In the genomic region with DNA sequence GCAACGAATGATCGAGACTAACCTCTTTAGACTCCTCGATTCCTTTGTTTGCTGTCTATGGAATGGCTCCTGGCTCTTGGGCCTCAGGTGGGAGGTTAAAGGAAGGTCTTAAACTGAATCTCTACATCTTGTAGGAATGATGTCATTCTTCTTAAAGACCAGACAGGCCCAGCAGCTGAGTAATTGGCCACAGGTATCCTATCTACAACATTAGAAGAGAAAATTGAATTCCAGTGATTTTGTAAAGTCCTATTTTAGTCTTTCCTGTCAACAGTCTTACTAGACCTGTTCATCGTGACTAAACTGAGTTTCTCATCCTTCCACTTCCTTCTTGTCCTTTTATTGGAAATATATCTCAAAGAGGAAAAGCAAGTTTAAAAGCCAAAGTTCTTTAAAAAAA, we compare ENCODE assay signal across 17 cellular contexts.
A peak's percentile ranks its signal among the peaks of the same experiment; 100 is the strongest.
DNase-seq lines count a peak whose midpoint lies in the region; ATAC-seq, FAIRE-seq and TF ChIP-seq lines count a peak whose summit lies in the region.
"Had no signal": no experiment of that assay in that cellular context is flagged by ENCODE, and none has a peak within 500 bp of the region (broad histone marks: within the 10 kb centered on the region; RNA-seq: fewer than 3 reads in every experiment).

No MANE protein-coding gene starts in this region.

- no peak overlapping the region for H3K4me3 Mint-ChIP-seq in GM23338
- H3K4me3 Mint-ChIP-seq: B cell; CD8-positive, alpha-beta T cell; H9 had no signal

- no peaks in the 10 kb centered on the region for H4K20me1 ChIP-seq in GM23338 (replicated peaks; ENCODE audit: insufficient read depth)
- H4K20me1 ChIP-seq: BLaER1 treated with 17β-estradiol and CSF1 and Interleukin-3, amounts not matched to agents 10 nM and 100 nM had no signal

- H3K27ac ChIP-seq in GM23338 (ENCODE audit: low read depth) = peak overlapping the region; percentile 24; the same call in 1 of the 2 replicates
- peak overlapping the region; percentile 26 for H3K27ac ChIP-seq in RWPE2 (ENCODE audit: poor library complexity, severe bottlenecking)
- peak overlapping the region; percentile 54 for H3K27ac ChIP-seq in epithelial cell of prostate
- H3K27ac ChIP-seq in pancreas = no peak overlapping the region
- H3K27ac ChIP-seq: BLaER1 treated with 17β-estradiol and CSF1 and Interleukin-3, amounts not matched to agents 10 nM and 100 nM had no signal

- no peaks in the 10 kb centered on the region for H3F3A ChIP-seq in GM23338 (replicated peaks; ENCODE audit: low read depth)

- H3K4me1 ChIP-seq in GM23338 (ENCODE audit: insufficient read depth) = peaks cover 26% of the 10 kb centered on the region
- no peaks in the 10 kb centered on the region for H3K4me1 ChIP-seq in RWPE2 (ENCODE audit: insufficient read depth, poor library complexity, severe bottlenecking)
- no peaks in the 10 kb centered on the region for H3K4me1 ChIP-seq in pancreas

- H3K27ac Mint-ChIP-seq in GM23338 = no peak overlapping the region
- H3K27ac Mint-ChIP-seq: B cell; CD8-positive, alpha-beta T cell had no signal

- ATAC-seq in GM23338 = no peak
- ATAC-seq in RWPE2 (ENCODE audit: low read depth) = peak; percentile 46; the same call in 2 of the 3 replicates
- no peak for ATAC-seq in pancreas
- ATAC-seq: CD8-positive, alpha-beta T cell had no signal

- peaks cover 35% of the 10 kb centered on the region for H3K4me1 Mint-ChIP-seq in GM23338
- H3K4me1 Mint-ChIP-seq: B cell had no signal

- H3K79me2 ChIP-seq in GM23338 (replicated peaks; ENCODE audit: insufficient read depth) = no peaks in the 10 kb centered on the region

- intact Hi-C loops in pancreas (cut with DNase I) = no loop called here

- WGBS in pancreas, 2 donors = 95 to 96% methylated on average over 4 of the region's 4 CpGs

- no peaks in the 10 kb centered on the region for H3K9me2 ChIP-seq in GM23338 (ENCODE audit: insufficient read depth)

- H3K27me3 Mint-ChIP-seq in GM23338 (ENCODE audit: insufficient read depth, low read depth, poor library complexity) = peaks cover 1% of the 10 kb centered on the region
- H3K27me3 Mint-ChIP-seq: B cell had no signal

- peak overlapping the region; percentile 25; the same call in 1 of the 2 replicates for H3K4me2 ChIP-seq in GM23338
- H3K4me2 ChIP-seq: BLaER1 treated with 17β-estradiol and CSF1 and Interleukin-3, amounts not matched to agents 10 nM and 100 nM had no signal

- peaks cover 17% of the 10 kb centered on the region; the same call in 1 of the 2 replicates for H3K36me3 ChIP-seq in GM23338 (ENCODE audit: insufficient read depth)
- peaks cover 80% of the 10 kb centered on the region for H3K36me3 ChIP-seq in RWPE2 (ENCODE audit: low read depth)
- peaks cover 5 to 62% (median 11%) of the 10 kb centered on the region in 3 donors for H3K36me3 ChIP-seq in pancreas

- no peak for FAIRE-seq in pancreas (lab: Jason Lieb, UNC)
- FAIRE-seq: H1 had no signal

- DNase-seq in GM23338 (ENCODE audit: low spot score) = no peak
- no peak for DNase-seq in RWPE2 (ENCODE audit: low spot score)
- no peak for DNase-seq in epithelial cell of prostate (ENCODE audit: low read depth, low spot score)
- peak; percentile 72 for DNase-seq in kidney tubule cell (ENCODE audit: low spot score)
- no peak for DNase-seq in NCI-H2227 treated with DMSO at 0.1 percent for 48 hours (lab: John Stamatoyannopoulos, UW)
- DNase-seq in germinal center (ENCODE audit: low spot score) = no peak
- no peak for DNase-seq in pancreas
- no peak for DNase-seq in NCI-H1417 (lab: John Stamatoyannopoulos, UW)
- DNase-seq: 8988T; Calu3; CD8-positive, alpha-beta T cell; DMS79 treated with DMSO at 0.1 percent for 48 hours; GF-D8; H9 had no signal

- no peak for TF ChIP-seq CTCF in GM23338 (conservative IDR thresholded peaks at IDR 0.05; ENCODE audit: low read depth in 2 of 2)
- no peak for TF ChIP-seq CTCF in RWPE2 (IDR thresholded peaks at IDR 0.05; ENCODE audit: poor library complexity, severe bottlenecking)
- no peak for TF ChIP-seq CTCF in pancreas (IDR thresholded peaks at IDR 0.05)

- no peak overlapping the region for H2AFZ ChIP-seq in GM23338

- H3K4me3 ChIP-seq in GM23338 (no peak overlapping the region), RWPE2 (ENCODE audit: severe bottlenecking) (no peak overlapping the region), pancreas (no peak overlapping the region)
- H3K4me3 ChIP-seq: BLaER1 treated with 17β-estradiol and CSF1 and Interleukin-3, amounts not matched to agents 10 nM and 100 nM had no signal

- H3K27me3 ChIP-seq in GM23338 (ENCODE audit: insufficient read depth) (no peaks in the 10 kb centered on the region), RWPE2 (ENCODE audit: insufficient read depth, poor library complexity, severe bottlenecking) (no peaks in the 10 kb centered on the region), pancreas (no peaks in the 10 kb centered on the region)
- H3K27me3 ChIP-seq: BLaER1 treated with 17β-estradiol and CSF1 and Interleukin-3, amounts not matched to agents 10 nM and 100 nM had no signal

- peaks cover 57% of the 10 kb centered on the region; the same call in 2 of the 3 replicates for H3K36me3 Mint-ChIP-seq in GM23338 (ENCODE audit: low read depth)

- H3K9me3 ChIP-seq in RWPE2 (ENCODE audit: severe bottlenecking) (no peaks in the 10 kb centered on the region), pancreas (no peaks in the 10 kb centered on the region)
- H3K9me3 ChIP-seq: BLaER1 treated with 17β-estradiol and CSF1 and Interleukin-3, amounts not matched to agents 10 nM and 100 nM had no signal

- no peaks in the 10 kb centered on the region; the same call in 2 of the 3 replicates for H3K9me3 Mint-ChIP-seq in GM23338
- H3K9me3 Mint-ChIP-seq: CD8-positive, alpha-beta T cell; H9 had no signal

TF ChIP-seq in GM23338, 12 proteins besides CTCF, POLR2A, EP300 and RAD21 (continues in another document):
- TF ChIP-seq EZH2 (IDR thresholded peaks at IDR 0.05; ENCODE audit: low read depth, unreplicated experiment) (no peak), JUNB (IDR thresholded peaks at IDR 0.05; ENCODE audit: unreplicated experiment) (no peak)
- TF ChIP-seq, protein P1, sequence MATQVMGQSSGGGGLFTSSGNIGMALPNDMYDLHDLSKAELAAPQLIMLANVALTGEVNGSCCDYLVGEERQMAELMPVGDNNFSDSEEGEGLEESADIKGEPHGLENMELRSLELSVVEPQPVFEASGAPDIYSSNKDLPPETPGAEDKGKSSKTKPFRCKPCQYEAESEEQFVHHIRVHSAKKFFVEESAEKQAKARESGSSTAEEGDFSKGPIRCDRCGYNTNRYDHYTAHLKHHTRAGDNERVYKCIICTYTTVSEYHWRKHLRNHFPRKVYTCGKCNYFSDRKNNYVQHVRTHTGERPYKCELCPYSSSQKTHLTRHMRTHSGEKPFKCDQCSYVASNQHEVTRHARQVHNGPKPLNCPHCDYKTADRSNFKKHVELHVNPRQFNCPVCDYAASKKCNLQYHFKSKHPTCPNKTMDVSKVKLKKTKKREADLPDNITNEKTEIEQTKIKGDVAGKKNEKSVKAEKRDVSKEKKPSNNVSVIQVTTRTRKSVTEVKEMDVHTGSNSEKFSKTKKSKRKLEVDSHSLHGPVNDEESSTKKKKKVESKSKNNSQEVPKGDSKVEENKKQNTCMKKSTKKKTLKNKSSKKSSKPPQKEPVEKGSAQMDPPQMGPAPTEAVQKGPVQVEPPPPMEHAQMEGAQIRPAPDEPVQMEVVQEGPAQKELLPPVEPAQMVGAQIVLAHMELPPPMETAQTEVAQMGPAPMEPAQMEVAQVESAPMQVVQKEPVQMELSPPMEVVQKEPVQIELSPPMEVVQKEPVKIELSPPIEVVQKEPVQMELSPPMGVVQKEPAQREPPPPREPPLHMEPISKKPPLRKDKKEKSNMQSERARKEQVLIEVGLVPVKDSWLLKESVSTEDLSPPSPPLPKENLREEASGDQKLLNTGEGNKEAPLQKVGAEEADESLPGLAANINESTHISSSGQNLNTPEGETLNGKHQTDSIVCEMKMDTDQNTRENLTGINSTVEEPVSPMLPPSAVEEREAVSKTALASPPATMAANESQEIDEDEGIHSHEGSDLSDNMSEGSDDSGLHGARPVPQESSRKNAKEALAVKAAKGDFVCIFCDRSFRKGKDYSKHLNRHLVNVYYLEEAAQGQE (IDR thresholded peaks at IDR 0.05; ENCODE audit: unreplicated experiment) = no peak

Comparison
In these comparisons a context has a peak if more than half of its experiments do, and no peak if none do; other contexts are left out.
1. H3K27ac ChIP-seq: peak in GM23338 (single experiment), RWPE2 (single experiment) and epithelial cell of prostate (single experiment); none in pancreas (0 of 4).